30 cellular contexts compared by ENCODE assay signal in genomic region chr2:201574754-201575153, GRCh38.
DNase-seq lines count a peak whose midpoint lies in the region; ATAC-seq and TF ChIP-seq lines count a peak whose summit lies in the region.
"Had no signal": no experiment of that assay in that cellular context is flagged by ENCODE, and none has a peak within 500 bp of the region (broad histone marks: within the 10 kb centered on the region; RNA-seq: fewer than 3 reads in every experiment).

No MANE protein-coding gene starts in this region.

- DNase-seq in HL-60 (ENCODE audit: low read depth in 1 of 2, low spot score in 1 of 2) (peak in 1 of 2 experiments; percentile 44), MV-4-11 (lab: John Stamatoyannopoulos, UW) (peak; percentile 72), OCI-M1 (lab: John Stamatoyannopoulos, UW) (peak; percentile 33), naive B cell (no peak), glutamatergic neuron (no peak)
- DNase-seq in stimulated activated naive CD8-positive, alpha-beta T cell treated with anti-CD3 and anti-CD28 coated beads, Interleukin-15, amount 100 ng/mL, for 72 hours = no peak
- DNase-seq: activated CD4-positive, alpha-beta memory T cell treated with anti-CD3 and anti-CD28 coated beads, Interleukin-2, amount 10 ng/mL, durations not matched to agents 7 days and 5 days; activated CD4-positive, alpha-beta T cell treated with anti-CD3 and anti-CD28 coated beads for 1 hour; activated CD8-positive, alpha-beta memory T cell treated with anti-CD3 and anti-CD28 coated beads, Interleukin-2, amount 50 U/mL, for 4 hours; activated naive CD4-positive, alpha-beta T cell treated with Interleukin-2 at 50 U/mL for 16 hours; CD4-positive, CD25-positive, alpha-beta regulatory T cell; central memory CD4-positive, alpha-beta T cell; DMS79 treated with DMSO at 0.1 percent for 48 hours; erythroblast; GDM1; GOT3; immature natural killer cell; KG1; left colon; mammary epithelial cell; MG63; NCI-H146; NK-92 treated with Interleukin-12 subunit alpha and Interleukin-12 subunit beta, amount 100 ng/mL, for 24 hours; ovary; retina; SJCRH30 had no signal

- H3K4me1 Mint-ChIP-seq in naive B cell (peaks cover 15 to 40% (median 25%) of the 10 kb centered on the region in 3 donors), glutamatergic neuron (ENCODE audit: low read depth, unreplicated experiment) (no peaks in the 10 kb centered on the region)
- peaks cover 7% of the 10 kb centered on the region for H3K4me1 Mint-ChIP-seq in stimulated activated naive CD8-positive, alpha-beta T cell treated with anti-CD3 and anti-CD28 coated beads, Interleukin-15, amount 100 ng/mL, for 72 hours
- H3K4me1 Mint-ChIP-seq: immature natural killer cell; stimulated activated effector memory CD8-positive, alpha-beta T cell treated with anti-CD3 and anti-CD28 coated beads, Interleukin-12 subunit alpha, Interleukin-12 subunit beta, amount 100 ng/mL, for 72 hours had no signal

- H3K27ac Mint-ChIP-seq in naive B cell (peak overlapping the region in 5 of 6 donors; percentile 59 to 93 (median 77)), glutamatergic neuron (ENCODE audit: unreplicated experiment) (no peak overlapping the region)
- H3K27ac Mint-ChIP-seq in stimulated activated naive CD8-positive, alpha-beta T cell treated with anti-CD3 and anti-CD28 coated beads, Interleukin-15, amount 100 ng/mL, for 72 hours = no peak overlapping the region
- H3K27ac Mint-ChIP-seq: activated CD4-positive, alpha-beta memory T cell treated with anti-CD3 and anti-CD28 coated beads, Interleukin-2, amount 10 ng/mL, durations not matched to agents 7 days and 5 days; immature natural killer cell; stimulated activated effector memory CD8-positive, alpha-beta T cell treated with anti-CD3 and anti-CD28 coated beads, Interleukin-12 subunit alpha, Interleukin-12 subunit beta, amount 100 ng/mL, for 72 hours; T-helper 1 cell treated with Interleukin-12 subunit alpha and Interleukin-12 subunit beta and Interleukin-4 antibody, amounts not matched to agents 30 μg/mL and 1 μg/mL, for 36 hours; type B pancreatic cell had no signal

- H3K4me3 Mint-ChIP-seq in naive B cell (peak overlapping the region; percentile 16 to 89 (median 68)), glutamatergic neuron (ENCODE audit: unreplicated experiment) (no peak overlapping the region)
- no peak overlapping the region for H3K4me3 Mint-ChIP-seq in stimulated activated naive CD8-positive, alpha-beta T cell treated with anti-CD3 and anti-CD28 coated beads, Interleukin-15, amount 100 ng/mL, for 72 hours
- H3K4me3 Mint-ChIP-seq: activated CD4-positive, alpha-beta memory T cell treated with anti-CD3 and anti-CD28 coated beads, Interleukin-2, amount 10 ng/mL, durations not matched to agents 7 days and 5 days; CD4-positive, CD25-positive, alpha-beta regulatory T cell; immature natural killer cell; stimulated activated effector memory CD8-positive, alpha-beta T cell treated with anti-CD3 and anti-CD28 coated beads, Interleukin-12 subunit alpha, Interleukin-12 subunit beta, amount 100 ng/mL, for 72 hours; T-helper 1 cell treated with Interleukin-12 subunit alpha and Interleukin-12 subunit beta and Interleukin-4 antibody, amounts not matched to agents 30 μg/mL and 1 μg/mL, for 36 hours; type B pancreatic cell had no signal

- peak overlapping the region; percentile 38 for H3K27ac ChIP-seq in HL-60 (replicated peaks)
- H3K27ac ChIP-seq: ovary, SJCRH30 had no signal

- H3K27me3 ChIP-seq in HL-60 (ENCODE audit: insufficient read depth, poor library complexity, severe bottlenecking) = no peaks in the 10 kb centered on the region
- H3K27me3 ChIP-seq: MG63, ovary, SJCRH30 had no signal

- H3K36me3 Mint-ChIP-seq in naive B cell (no peaks in the 10 kb centered on the region), glutamatergic neuron (ENCODE audit: unreplicated experiment) (no peaks in the 10 kb centered on the region)
- H3K36me3 Mint-ChIP-seq: immature natural killer cell; stimulated activated effector memory CD8-positive, alpha-beta T cell treated with anti-CD3 and anti-CD28 coated beads, Interleukin-12 subunit alpha, Interleukin-12 subunit beta, amount 100 ng/mL, for 72 hours; type B pancreatic cell had no signal

- ATAC-seq in naive B cell (ENCODE audit: low read depth in 2 of 2) (peak; percentile 42 to 50), HG02938 (IDR thresholded peaks at IDR 0.05; ENCODE audit: unreplicated experiment) (no peak)
- no peak for ATAC-seq in stimulated activated naive CD8-positive, alpha-beta T cell treated with anti-CD3 and anti-CD28 coated beads, Interleukin-15, amount 100 ng/mL, for 72 hours
- ATAC-seq: left colon; stimulated activated effector memory CD8-positive, alpha-beta T cell treated with anti-CD3 and anti-CD28 coated beads, Interleukin-12 subunit alpha, Interleukin-12 subunit beta, amount 100 ng/mL, for 72 hours had no signal

- H3K4me3 ChIP-seq in HL-60 (replicated peaks; ENCODE audit: insufficient read depth, low read length) = no peak overlapping the region
- H3K4me3 ChIP-seq: MG63, ovary, SJCRH30 had no signal

- TF ChIP-seq CTCF in HL-60 (IDR thresholded peaks at IDR 0.05; ENCODE audit: insufficient read depth, low read length) = no peak
- TF ChIP-seq CTCF in glutamatergic neuron (IDR thresholded peaks at IDR 0.05; ENCODE audit: partially characterized antibody, unreplicated experiment) = no peak

- H3K9me3 Mint-ChIP-seq in naive B cell (no peaks in the 10 kb centered on the region), glutamatergic neuron (ENCODE audit: unreplicated experiment) (no peaks in the 10 kb centered on the region)
- no peaks in the 10 kb centered on the region for H3K9me3 Mint-ChIP-seq in stimulated activated naive CD8-positive, alpha-beta T cell treated with anti-CD3 and anti-CD28 coated beads, Interleukin-15, amount 100 ng/mL, for 72 hours
- H3K9me3 Mint-ChIP-seq: activated CD4-positive, alpha-beta memory T cell treated with anti-CD3 and anti-CD28 coated beads, Interleukin-2, amount 10 ng/mL, durations not matched to agents 7 days and 5 days; immature natural killer cell; stimulated activated effector memory CD8-positive, alpha-beta T cell treated with anti-CD3 and anti-CD28 coated beads, Interleukin-12 subunit alpha, Interleukin-12 subunit beta, amount 100 ng/mL, for 72 hours; T-helper 1 cell treated with Interleukin-12 subunit alpha and Interleukin-12 subunit beta and Interleukin-4 antibody, amounts not matched to agents 30 μg/mL and 1 μg/mL, for 36 hours; type B pancreatic cell had no signal

- no peaks in the 10 kb centered on the region for H3K27me3 Mint-ChIP-seq in naive B cell
- H3K27me3 Mint-ChIP-seq in stimulated activated naive CD8-positive, alpha-beta T cell treated with anti-CD3 and anti-CD28 coated beads, Interleukin-15, amount 100 ng/mL, for 72 hours = peaks cover 6% of the 10 kb centered on the region
- peaks cover 2% of the 10 kb centered on the region for H3K27me3 Mint-ChIP-seq in glutamatergic neuron (ENCODE audit: unreplicated experiment)

Comparison
In these comparisons a context has a peak if more than half of its experiments do, and no peak if none do; other contexts are left out.
1. DNase-seq: peak in MV-4-11 (single experiment) and OCI-M1 (single experiment); none in naive B cell (single experiment), stimulated activated naive CD8-positive, alpha-beta T cell treated with anti-CD3 and anti-CD28 coated beads, Interleukin-15, amount 100 ng/mL, for 72 hours (0 of 2) and glutamatergic neuron (single experiment).
2. ATAC-seq: peak in naive B cell (2 of 2); none in stimulated activated naive CD8-positive, alpha-beta T cell treated with anti-CD3 and anti-CD28 coated beads, Interleukin-15, amount 100 ng/mL, for 72 hours (single experiment) and HG02938 (single experiment).
3. H3K27ac Mint-ChIP-seq: peak in naive B cell (5 of 6); none in stimulated activated naive CD8-positive, alpha-beta T cell treated with anti-CD3 and anti-CD28 coated beads, Interleukin-15, amount 100 ng/mL, for 72 hours (0 of 2) and glutamatergic neuron (single experiment).
4. H3K4me3 Mint-ChIP-seq: peak in naive B cell (8 of 8); none in stimulated activated naive CD8-positive, alpha-beta T cell treated with anti-CD3 and anti-CD28 coated beads, Interleukin-15, amount 100 ng/mL, for 72 hours (0 of 2) and glutamatergic neuron (single experiment).